6 cellular contexts compared by ENCODE assay signal in genomic region chr16:23508589-23509440, GRCh38.
DNase-seq lines count a peak whose midpoint lies in the region; ATAC-seq lines count a peak whose summit lies in the region.

No MANE protein-coding gene starts in this region.

- peaks cover 24% of the 10 kb centered on the region for H3K4me1 ChIP-seq in mucosa of stomach (ENCODE audit: control insufficient read depth, insufficient read depth, low read length)

- no peaks in the 10 kb centered on the region for H3K27me3 ChIP-seq in mucosa of stomach (ENCODE audit: control insufficient read depth, insufficient read depth, low read length)

- ATAC-seq in HG03432 (IDR thresholded peaks at IDR 0.05; ENCODE audit: unreplicated experiment) (no peak), HG03521 (IDR thresholded peaks at IDR 0.05; ENCODE audit: unreplicated experiment) (no peak)

- peak; percentile 34 for DNase-seq in KBM-7
- peak in 30 of 58 donors; percentile 4 to 64 (median 35) for DNase-seq in anterior cingulate cortex (lab: John Stamatoyannopoulos, UW)
- no peak for DNase-seq in cortex of kidney (lab: John Stamatoyannopoulos, UW)

- in situ Hi-C loops in KBM-7 (cut with MboI; ENCODE audit: low pct_unique_long_range_greater_than_20kb, low sequenced_read_pairs) = no loop called here

- H3K9ac ChIP-seq in mucosa of stomach (ENCODE audit: low read length) = peak overlapping the region; percentile 71

- H3K9me3 ChIP-seq in mucosa of stomach (ENCODE audit: control insufficient read depth, low read length) = no peaks in the 10 kb centered on the region

- H3K36me3 ChIP-seq in mucosa of stomach (ENCODE audit: control insufficient read depth, insufficient read depth, low read length) = no peaks in the 10 kb centered on the region

- H3K4me3 ChIP-seq in mucosa of stomach (ENCODE audit: low read length) = peak overlapping the region; percentile 65
